In the genomic region with DNA sequence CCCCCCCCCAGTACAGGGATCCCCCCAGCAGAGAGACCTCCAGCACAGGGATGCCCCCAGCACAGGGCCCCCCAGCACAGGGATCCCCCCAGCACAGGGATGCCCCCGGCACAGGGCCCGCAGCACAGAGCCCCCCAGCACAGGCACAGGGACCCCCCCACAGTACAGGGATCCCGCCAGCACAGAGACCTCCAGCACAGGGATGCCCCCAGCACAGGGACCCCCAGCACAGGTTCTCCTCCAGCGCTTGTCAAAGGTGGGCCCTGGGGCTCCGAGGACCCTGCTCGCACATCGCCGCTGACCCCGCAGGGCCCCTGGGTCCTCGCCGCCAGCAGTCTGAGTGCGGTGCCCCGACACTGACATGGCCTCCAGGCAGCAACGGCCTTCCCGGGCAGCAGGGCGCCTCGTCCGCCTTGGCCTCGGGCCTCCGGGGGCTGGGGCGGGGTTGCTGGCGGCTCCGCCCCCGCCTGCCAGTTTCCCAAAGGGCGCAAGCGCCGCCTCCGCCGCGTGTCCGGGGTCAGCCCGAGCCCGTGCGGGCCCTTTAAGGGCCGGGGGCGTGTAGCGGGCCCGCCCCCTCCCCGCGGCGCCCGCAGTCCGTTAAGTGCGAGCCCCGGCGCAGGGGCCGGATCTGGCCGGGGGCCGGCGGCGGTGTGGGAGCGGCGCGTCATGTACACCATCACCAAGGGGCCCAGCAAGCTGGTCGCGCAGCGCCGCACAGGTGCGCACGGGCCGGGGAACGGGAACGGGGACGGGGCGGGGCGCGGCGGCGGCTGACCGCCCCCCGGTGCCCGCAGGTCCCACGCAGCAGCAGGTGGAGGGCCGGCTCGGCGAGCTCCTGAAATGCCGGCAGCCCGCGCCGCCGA, we compare ENCODE assay signal across 8 cellular contexts. TPM values are rescaled to one million over a fixed set of nuclear protein-coding genes. Genes with fewer than 3 reads are reported as not detected.
DNase-seq lines count a peak whose midpoint lies in the region; ATAC-seq, FAIRE-seq and TF ChIP-seq lines count a peak whose summit lies in the region.

A gene with protein sequence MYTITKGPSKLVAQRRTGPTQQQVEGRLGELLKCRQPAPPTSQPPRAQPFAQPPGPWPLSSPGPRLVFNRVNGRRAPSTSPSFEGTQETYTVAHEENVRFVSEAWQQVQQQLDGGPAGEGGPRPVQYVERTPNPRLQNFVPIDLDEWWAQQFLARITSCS (plus strand): TSS at position 503 of the 863 bp plus-strand sequence. CDS start 164 bp downstream, at position 667.

- peak within 1 kb of the TSS; percentile 4 for H3K4me2 ChIP-seq in endothelial cell of umbilical vein (ENCODE audit: insufficient read depth, low read length)

- TF ChIP-seq CTCF in endothelial cell of umbilical vein (IDR thresholded peaks at IDR 0.05; ENCODE audit: extremely low read depth in 1 of 2, insufficient read depth in 1 of 2, low read depth in 1 of 2, low read length in 2 of 2): no peak

- H3K9me3 ChIP-seq in NT2/D1 (ENCODE audit: insufficient read depth, low read length) (no peaks in the 10 kb centered on the region), endothelial cell of umbilical vein (replicated peaks; ENCODE audit: control insufficient read depth, insufficient read depth, low read length) (no peaks in the 10 kb centered on the region)

- H3K27me3 ChIP-seq in NT2/D1 (ENCODE audit: insufficient read depth, insufficient read length): peaks cover 9% of the 10 kb centered on the region
- H3K27me3 ChIP-seq in endothelial cell of umbilical vein (ENCODE audit: control insufficient read depth in 2 of 2, insufficient read depth in 2 of 2, low read length in 2 of 2): no peaks in the 10 kb centered on the region

- peak; percentile 43 for ATAC-seq in HG03342 (IDR thresholded peaks at IDR 0.05; ENCODE audit: unreplicated experiment)

- BruUV-seq in endothelial cell of umbilical vein (replicated peaks; lab: Mats Ljungman, UMichigan): no TSS peak

- H4K20me1 ChIP-seq in endothelial cell of umbilical vein (replicated peaks; ENCODE audit: control insufficient read depth, extremely low read depth, insufficient read depth, low read length): no peaks in the 10 kb centered on the region

- H3K27ac ChIP-seq in endothelial cell of umbilical vein (ENCODE audit: insufficient read depth, low read depth, low read length): no peak within 1 kb of the TSS

- TF ChIP-seq POLR2A in GM18526 (IDR thresholded peaks at IDR 0.05; ENCODE audit: extremely low read depth, insufficient read length): peak; percentile 76
- peak; percentile 63 for TF ChIP-seq POLR2A in endothelial cell of umbilical vein (IDR thresholded peaks at IDR 0.05; ENCODE audit: low read depth, low read length)

- CTCF ChIA-PET in endothelial cell of umbilical vein (lab: Charles Lee): interaction anchor here (1.0 kb wide), 1 partner anchor 16 kb away, joined by 3 read pairs; no protein-coding TSS in a partner anchor

- H2AFZ ChIP-seq in endothelial cell of umbilical vein (ENCODE audit: low read depth, low read length): peak within 1 kb of the TSS; percentile 48

- intact Hi-C loops in endothelial cell of umbilical vein (cut with micrococcal nuclease): no loop called here

- H3K4me3 ChIP-seq in NT2/D1 (ENCODE audit: insufficient read length, low read depth): peak within 1 kb of the TSS; percentile 89
- peak within 1 kb of the TSS; percentile 32 to 52 (median 36) for H3K4me3 ChIP-seq in endothelial cell of umbilical vein (replicated peaks in 1 of 3; ENCODE audit: insufficient read depth in 1 of 3, low read depth in 1 of 3, low read length in 3 of 3)

- peak; percentile 93 for FAIRE-seq in endothelial cell of umbilical vein (lab: Jason Lieb, UNC)

- peaks cover 31% of the 10 kb centered on the region for H3K4me1 ChIP-seq in NT2/D1 (ENCODE audit: insufficient read depth, insufficient read length)
- H3K4me1 ChIP-seq in endothelial cell of umbilical vein (ENCODE audit: control insufficient read depth, extremely low read depth, insufficient read depth, low read length): peaks cover 9% of the 10 kb centered on the region

- H3K36me3 ChIP-seq in NT2/D1 (ENCODE audit: insufficient read depth, insufficient read length, low read length) (peaks cover 2% of the 10 kb centered on the region), endothelial cell of umbilical vein (ENCODE audit: control insufficient read depth in 2 of 2, extremely low read depth in 1 of 2, insufficient read depth in 2 of 2, low read length in 2 of 2) (no peaks in the 10 kb centered on the region)

- no peaks in the 10 kb centered on the region for H3K9me1 ChIP-seq in endothelial cell of umbilical vein (replicated peaks; ENCODE audit: control insufficient read depth, extremely low read depth, insufficient read depth, low read length)

- H3K9ac ChIP-seq in NT2/D1 (ENCODE audit: insufficient read length, low read depth): peak within 1 kb of the TSS; percentile 95
- H3K9ac ChIP-seq in endothelial cell of umbilical vein (replicated peaks; ENCODE audit: extremely low read depth, insufficient read depth, low read length): peak within 1 kb of the TSS; percentile 25

- no peaks in the 10 kb centered on the region for H3K79me2 ChIP-seq in endothelial cell of umbilical vein (ENCODE audit: control insufficient read depth, insufficient read depth, low read length)

- in situ Hi-C loops in ACHN (cut with HindIII; ENCODE audit: low pct_ligation_motif_present, low pct_unique_long_range_greater_than_20kb, low sequenced_read_pairs): no loop called here

- dilution Hi-C loops in endothelial cell of umbilical vein (cut with MboI; ENCODE audit: extremely low pct_ligation_motif_present, low sequenced_read_pairs): no loop called here

- POLR2A ChIA-PET in endothelial cell of umbilical vein (lab: Charles Lee): no interaction called here

- DNase-seq in ACHN (peak; percentile 93), NT2/D1 (ENCODE audit: low read depth, low spot score) (peak; percentile 78), endothelial cell of umbilical vein (ENCODE audit: low read depth, low spot score) (peak; percentile 62), midbrain (lab: John Stamatoyannopoulos, UW) (peak; percentile 87)
- DNase-seq in activated CD8-positive, alpha-beta memory T cell treated with anti-CD3 and anti-CD28 coated beads, Interleukin-2, amount 50 U/mL, for 4 hours: peak; percentile 69
- peak; percentile 75 to 76 for DNase-seq in stimulated activated CD8-positive, alpha-beta memory T cell treated with anti-CD3 and anti-CD28 coated beads, Interleukin-2, amount 100 ng/mL, for 48 hours (ENCODE audit: low read depth in 2 of 2)

TF ChIP-seq in endothelial cell of umbilical vein, 7 proteins besides CTCF, POLR2A, EP300 and RAD21:
- TF ChIP-seq POLR2AphosphoS5 (IDR thresholded peaks at IDR 0.05; ENCODE audit: insufficient read depth, low read depth, low read length) (peak; percentile 60), GATA2 (IDR thresholded peaks at IDR 0.05; ENCODE audit: insufficient read depth, insufficient read length, low read depth, low read length) (no peak)

RNA-seq across cellular contexts. Expression of the gene that starts here (rescaled TPM):
- total RNA-seq in endothelial cell of umbilical vein: 12.9 and 17.1 TPM in 2 replicates
- polyA plus RNA-seq in endothelial cell of umbilical vein: 18.9 and 29.9 TPM in 2 replicates
- polyA plus RNA-seq in endothelial cell of umbilical vein (2011; cell fraction: cytosol; rRNA removed): 9.2 and 13.2 TPM in 2 replicates
- polyA plus RNA-seq in endothelial cell of umbilical vein (2011; cell fraction: nucleus; rRNA removed): 7.1 and 7.4 TPM in 2 replicates
- 12.8 and 19.9 TPM in 2 replicates for polyA plus RNA-seq in endothelial cell of umbilical vein (2012)
- polyA minus RNA-seq in endothelial cell of umbilical vein: 2.5 TPM in 2 replicates
- 45.1 TPM for polyA minus RNA-seq in endothelial cell of umbilical vein (2011; cell fraction: cytosol; rRNA and poly(A)+ RNA removed)
- 1.8 and 2.5 TPM in 2 replicates for polyA minus RNA-seq in endothelial cell of umbilical vein (2011; cell fraction: nucleus; rRNA and poly(A)+ RNA removed)
